8 cellular contexts compared by ENCODE assay signal in the genomic region with DNA sequence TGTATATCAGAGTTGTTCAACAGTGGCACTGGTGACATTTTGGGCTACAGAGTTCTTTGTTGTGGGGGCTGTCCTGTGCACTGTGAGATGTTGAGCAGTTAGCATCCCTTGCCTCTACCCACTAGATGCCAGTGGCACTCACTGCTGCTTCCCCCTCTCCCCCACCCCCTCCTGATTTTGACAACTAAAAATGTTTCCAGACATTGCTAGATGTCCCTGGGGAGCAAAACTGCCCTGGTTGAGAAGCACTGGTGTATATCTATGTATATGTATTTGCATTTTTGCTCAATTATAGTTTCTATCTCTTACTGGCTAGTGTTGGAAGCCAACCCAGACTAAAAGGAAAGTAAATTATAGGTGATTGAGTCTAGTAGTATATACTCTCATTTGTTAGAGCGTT. TPM values are rescaled to one million over a fixed set of nuclear protein-coding genes. Genes with fewer than 3 reads are reported as not detected.
DNase-seq lines count a peak whose midpoint lies in the region; ATAC-seq and TF ChIP-seq lines count a peak whose summit lies in the region.

No MANE protein-coding gene starts in this region.

- peaks cover 6% of the 10 kb centered on the region for H3K27me3 Mint-ChIP-seq in GM23338 (ENCODE audit: insufficient read depth, low read depth, poor library complexity)

- H3K9me2 ChIP-seq in GM23338 (ENCODE audit: insufficient read depth), result no peaks in the 10 kb centered on the region

- H3K4me2 ChIP-seq in GM23338, result peak overlapping the region; percentile 96

- no peaks in the 10 kb centered on the region for H3K9me3 Mint-ChIP-seq in GM23338

- H3K4me1 ChIP-seq in GM23338 (ENCODE audit: insufficient read depth), result peaks cover 31% of the 10 kb centered on the region

- no peak overlapping the region for H3K27ac Mint-ChIP-seq in GM23338

- ATAC-seq in GM23338 (no peak), Right ventricle myocardium inferior (no peak)

- no peaks in the 10 kb centered on the region for H3F3A ChIP-seq in GM23338 (replicated peaks; ENCODE audit: low read depth)

- TF ChIP-seq POLR2A in Raji (IDR thresholded peaks at IDR 0.05; ENCODE audit: insufficient read depth, low read depth, low read length), result peak; percentile 61

- H3K27ac ChIP-seq in GM23338 (ENCODE audit: low read depth), result no peak overlapping the region

- H3K36me3 ChIP-seq in GM23338 (ENCODE audit: insufficient read depth), result peaks cover 9% of the 10 kb centered on the region; the same call in 1 of the 2 replicates

- peaks cover 63% of the 10 kb centered on the region for H3K79me2 ChIP-seq in GM23338 (replicated peaks; ENCODE audit: insufficient read depth)

- peaks cover 29% of the 10 kb centered on the region for H3K4me1 Mint-ChIP-seq in GM23338

- peak overlapping the region; percentile 99 for H3K4me3 ChIP-seq in GM12875 (ENCODE audit: low read depth, low read length)
- H3K4me3 ChIP-seq in GM23338, result peak overlapping the region; percentile 95

- H3K36me3 Mint-ChIP-seq in GM23338 (ENCODE audit: low read depth), result peaks cover 10% of the 10 kb centered on the region

- peaks cover 25% of the 10 kb centered on the region for H4K20me1 ChIP-seq in GM23338 (replicated peaks; ENCODE audit: insufficient read depth)

- intact Hi-C loops in Right ventricle myocardium inferior (cut with DNase I), result loop anchor here (5.0 to 10.0 kb wide), 2 partner anchors 121 to 244 kb away; no protein-coding TSS in a partner anchor

- no peak overlapping the region for H3K4me3 Mint-ChIP-seq in GM23338

- no peak for DNase-seq in GM23338 (ENCODE audit: low spot score)
- peak; percentile 14 to 18 for DNase-seq in lung microvascular endothelial cell (ENCODE audit: low read depth in 2 of 2)
- no peak for DNase-seq in NCI-H510A treated with DMSO at 0.1 percent for 48 hours (lab: John Stamatoyannopoulos, UW)
- DNase-seq in NCI-H2196 treated with DMSO at 0.1 percent for 48 hours (lab: John Stamatoyannopoulos, UW; ENCODE audit: unreplicated experiment), result no peak
- DNase-seq in Right ventricle myocardium inferior (ENCODE audit: missing footprints), result no peak
- no peak for DNase-seq in GF-D8 (lab: John Stamatoyannopoulos, UW)

- peaks cover 11% of the 10 kb centered on the region; the same call in 1 of the 2 replicates for H3K27me3 ChIP-seq in GM23338 (ENCODE audit: insufficient read depth)

- no peak overlapping the region for H2AFZ ChIP-seq in GM23338

- TF ChIP-seq CTCF in GM12875 (IDR thresholded peaks at IDR 0.05; ENCODE audit: borderline replicate concordance, insufficient read depth, low read depth, low read length) (no peak), GM23338 (conservative IDR thresholded peaks at IDR 0.05; ENCODE audit: low read depth in 2 of 2) (no peak)

TF ChIP-seq in GM23338, 12 proteins besides CTCF, POLR2A, EP300 and RAD21:
- TF ChIP-seq EZH2 (IDR thresholded peaks at IDR 0.05; ENCODE audit: low read depth, unreplicated experiment), result no peak
- no peak for TF ChIP-seq ZNF331 (CRISPR knock-in tag; IDR thresholded peaks at IDR 0.05; ENCODE audit: low read depth)
- no peak for TF ChIP-seq ZNF114 (CRISPR knock-in tag; IDR thresholded peaks at IDR 0.05)
- TF ChIP-seq POLR2AphosphoS5 (IDR thresholded peaks at IDR 0.05; ENCODE audit: low read depth), result no peak
- TF ChIP-seq ZNF462 (CRISPR knock-in tag; IDR thresholded peaks at IDR 0.05), result no peak
- TF ChIP-seq NANOG (IDR thresholded peaks at IDR 0.05; ENCODE audit: borderline replicate concordance), result no peak
- TF ChIP-seq STAT1 (IDR thresholded peaks at IDR 0.05; ENCODE audit: unreplicated experiment), result no peak
- TF ChIP-seq EZH2phosphoT487 (IDR thresholded peaks at IDR 0.05; ENCODE audit: unreplicated experiment), result no peak
- TF ChIP-seq JUNB (IDR thresholded peaks at IDR 0.05; ENCODE audit: unreplicated experiment), result no peak

RNA-seq across cellular contexts. Expression of gene TMEM131L, which starts 2.4 kb away (rescaled TPM):
- 32.2 and 35.0 TPM in 2 replicates for total RNA-seq in GM23338 (2014; rRNA removed; shearing (Covaris generic))
- 11.1 TPM in 2 replicates for polyA plus RNA-seq in GM23338 (2016; fragmentation: Nextera tagmentation; extraction: Ambion mirVana)
- total RNA-seq in lung microvascular endothelial cell (11.7 and 12.6 TPM in 2 replicates), Right ventricle myocardium inferior (14.4 TPM)

Comparison
In these comparisons a context has a peak if more than half of its experiments do, and no peak if none do; other contexts are left out.
1. DNase-seq: peak in lung microvascular endothelial cell (2 of 2); none in GM23338 (single experiment), NCI-H510A treated with DMSO at 0.1 percent for 48 hours (single experiment), NCI-H2196 treated with DMSO at 0.1 percent for 48 hours (single experiment), Right ventricle myocardium inferior (single experiment) and GF-D8 (single experiment).